ENCODE assay signal across 32 cellular contexts in genomic region chr17:41555105-41555887, GRCh38. TPM values are rescaled to one million over a fixed set of nuclear protein-coding genes. Genes with fewer than 3 reads are reported as not detected.
DNase-seq lines count a peak whose midpoint lies in the region; ATAC-seq, FAIRE-seq and TF ChIP-seq lines count a peak whose summit lies in the region.
"Had no signal": no experiment of that assay in that cellular context is flagged by ENCODE, and none has a peak within 500 bp of the region (broad histone marks: within the 10 kb centered on the region; RNA-seq: fewer than 3 reads in every experiment).

No MANE protein-coding gene starts in this region.

- TF ChIP-seq RAD21 in A549 (conservative IDR thresholded peaks at IDR 0.05 in 1 of 2, IDR thresholded peaks at IDR 0.05 in 1 of 2), result no peak

- H3K36me3 ChIP-seq in HEK293 (ENCODE audit: control insufficient read depth in 2 of 2, insufficient read depth in 1 of 2, low read length in 2 of 2), result no peaks in the 10 kb centered on the region
- H3K36me3 ChIP-seq: left lung, prostate gland, thyroid gland had no signal

- DNase-seq in A549 (ENCODE audit: low read depth in 1 of 2, low spot score in 1 of 2) (no peak), dermis blood vessel endothelial cell (peak; percentile 89), kidney tubule cell (ENCODE audit: low spot score) (peak; percentile 36), substantia nigra (lab: John Stamatoyannopoulos, UW) (no peak), UCSD-AML1 (lab: John Stamatoyannopoulos, UW; ENCODE audit: unreplicated experiment) (no peak)
- DNase-seq: activated CD8-positive, alpha-beta memory T cell treated with anti-CD3 and anti-CD28 coated beads, Interleukin-2, amount 10 ng/mL, durations not matched to agents 7 days and 5 days; activated naive CD4-positive, alpha-beta T cell treated with Interleukin-2 at 50 U/mL for 16 hours; activated T-cell treated with anti-CD3 and anti-CD28 coated beads, Interleukin-2, amount 50 U/mL, for 72 hours; CD8-positive, alpha-beta memory T cell; left lung; naive thymus-derived CD4-positive, alpha-beta T cell; NCI-H1436; NCI-H2081 treated with DMSO at 0.1 percent for 48 hours; NCI-H345; NCI-H82; nucleus accumbens; stimulated activated naive CD8-positive, alpha-beta T cell treated with anti-CD3 and anti-CD28 coated beads, Interleukin-15, Interleukin-2, amounts not matched to agents 100 U/mL and 50 U/mL, for 24 hours; thyroid gland had no signal

- H3K4me3 ChIP-seq in A549 (no peak overlapping the region), HEK293 (ENCODE audit: low read depth, low read length) (no peak overlapping the region)
- H3K4me3 ChIP-seq: left lung, prostate gland, thyroid gland had no signal

- TF ChIP-seq CTCF in A549 (IDR thresholded peaks at IDR 0.05), result no peak
- no peak for TF ChIP-seq CTCF in HEK293 (tag by site-specific recombination; IDR thresholded peaks at IDR 0.05)

- H3K4me2 ChIP-seq in A549, result no peak overlapping the region
- H3K4me2 ChIP-seq: KMS-11 had no signal

- TF ChIP-seq POLR2A in A549 (IDR thresholded peaks at IDR 0.05; ENCODE audit: low read length), result no peak

- H3K9me3 ChIP-seq in A549 (no peaks in the 10 kb centered on the region), HEK293 (ENCODE audit: control insufficient read depth, insufficient read depth, low read depth, low read length) (no peaks in the 10 kb centered on the region)
- H3K9me3 ChIP-seq: left lung, prostate gland, thyroid gland had no signal

- CTCF ChIA-PET in A549 (lab: Yijun Ruan, JAX) (interaction anchor here (1.0 to 15.8 kb wide), 8 partner anchors 11 to 812 kb away, joined by 3 to 533 read pairs (median 24); partner anchors contain the start of gene KRT9), HEK293 (lab: Yijun Ruan, JAX) (interaction anchor here (14.9 to 16.6 kb wide), 2 partner anchors 96 to 110 kb away, joined by 416 to 546 read pairs; no protein-coding TSS in a partner anchor)

- WGBS in A549 (ENCODE audit: missing lambda C conversion rate), result 75% methylated on average over 5 of the region's 5 CpGs

- ATAC-seq in A549 (no peak), HG02938 (IDR thresholded peaks at IDR 0.05; ENCODE audit: unreplicated experiment) (no peak), HG03457 (IDR thresholded peaks at IDR 0.05; ENCODE audit: unreplicated experiment) (no peak)
- ATAC-seq: activated CD8-positive, alpha-beta memory T cell treated with anti-CD3 and anti-CD28 coated beads, Interleukin-2, amount 10 ng/mL, durations not matched to agents 7 days and 5 days; activated T-cell treated with anti-CD3 and anti-CD28 coated beads, Interleukin-2, amount 50 U/mL, for 72 hours; left lung; naive thymus-derived CD4-positive, alpha-beta T cell; Right ventricle myocardium inferior; stimulated activated naive CD8-positive, alpha-beta T cell treated with anti-CD3 and anti-CD28 coated beads, Interleukin-15, Interleukin-2, amounts not matched to agents 100 U/mL and 50 U/mL, for 24 hours had no signal

- H3K27ac ChIP-seq in A549 (no peak overlapping the region), HEK293 (ENCODE audit: extremely low read depth, low read depth, low read length) (no peak overlapping the region), substantia nigra (ENCODE audit: low read depth, low read length, poor library complexity, severe bottlenecking) (no peak overlapping the region)
- H3K27ac ChIP-seq: KMS-11, left lung, prostate gland, thyroid gland had no signal

- H3K4me1 ChIP-seq in A549 (peaks cover 7% of the 10 kb centered on the region), HEK293 (ENCODE audit: control insufficient read depth, insufficient read depth, low read length) (no peaks in the 10 kb centered on the region)
- H3K4me1 ChIP-seq: left lung, prostate gland, thyroid gland had no signal

- POLR2A ChIA-PET in A549 (lab: Yijun Ruan, JAX), result no interaction called here
- POLR2A ChIA-PET in HEK293 (lab: Yijun Ruan, JAX), result no interaction called here

- TF ChIP-seq EP300 in A549 (IDR thresholded peaks at IDR 0.05), result no peak

- FAIRE-seq in A549 (lab: Jason Lieb, UNC), result peak; percentile 72
- FAIRE-seq: A204.1, frontal cortex, G401.6 had no signal

TF ChIP-seq in A549, 52 proteins besides CTCF, POLR2A, EP300 and RAD21:
- TF ChIP-seq GATA3 (IDR thresholded peaks at IDR 0.05; ENCODE audit: borderline replicate concordance), result no peak

TF ChIP-seq in HEK293, 187 proteins besides CTCF, POLR2A, EP300 and RAD21:
- TF ChIP-seq ZNF292 (tag by site-specific recombination; IDR thresholded peaks at IDR 0.05; ENCODE audit: borderline replicate concordance, low read depth) (no peak), TRIM28 (IDR thresholded peaks at IDR 0.05; ENCODE audit: borderline replicate concordance, low read length) (peak; percentile 59; the same call in 1 of the 2 replicates)

RNA-seq across cellular contexts. Expression of gene KRT9, which starts 16.6 kb away (rescaled TPM):
- not detected in 2 replicates for polyA plus RNA-seq in A549 (2011; rRNA removed)
- not detected in 2 replicates for polyA plus RNA-seq in A549 (2012; cell fraction: cytosol; rRNA removed)
- not detected in 2 replicates for polyA plus RNA-seq in A549 (2012; cell fraction: nucleus; rRNA removed)
- polyA plus RNA-seq in A549 (2017; fragmentation: RNase III; extraction: RNeasy Plus Mini Kit Qiagen cat#74134 plus additional on column Dnase treatment), result not detected in 3 replicates
- polyA minus RNA-seq in A549 (2011; rRNA and poly(A)+ RNA removed), result not detected in 2 replicates
- not detected in 2 replicates for total RNA-seq in dermis blood vessel endothelial cell
- total RNA-seq: activated CD8-positive, alpha-beta memory T cell treated with anti-CD3 and anti-CD28 coated beads, Interleukin-2, amount 10 ng/mL, durations not matched to agents 7 days and 5 days; activated T-cell treated with anti-CD3 and anti-CD28 coated beads, Interleukin-2, amount 50 U/mL, for 72 hours; CD8-positive, alpha-beta memory T cell; cerebellum; epithelial cell of proximal tubule; frontal cortex; H4; left lung; naive thymus-derived CD4-positive, alpha-beta T cell; prostate gland; Right ventricle myocardium inferior; thyroid gland; WTC11 had no signal
- polyA plus RNA-seq: adipose tissue; CD8-positive, alpha-beta memory T cell; naive thymus-derived CD4-positive, alpha-beta T cell had no signal

RNA-seq across cellular contexts. Expression of gene KRT19, which starts 27.2 kb away (rescaled TPM):
- polyA plus RNA-seq in A549 (2011; rRNA removed) (23.8 and 26.2 TPM in 2 replicates), A549 (2017; fragmentation: RNase III; extraction: RNeasy Plus Mini Kit Qiagen cat#74134 plus additional on column Dnase treatment) (27.8 to 31.2 TPM (median 29.9 TPM) in 3 replicates)
- 36.8 and 37.2 TPM in 2 replicates for polyA plus RNA-seq in A549 (2012; cell fraction: cytosol; rRNA removed)
- polyA plus RNA-seq in A549 (2012; cell fraction: nucleus; rRNA removed), result 83.7 and 109 TPM in 2 replicates
- polyA minus RNA-seq in A549 (2011; rRNA and poly(A)+ RNA removed), result 22.9 and 27.2 TPM in 2 replicates
- 10.7 and 10.9 TPM in 2 replicates for total RNA-seq in dermis blood vessel endothelial cell
- total RNA-seq: activated CD8-positive, alpha-beta memory T cell treated with anti-CD3 and anti-CD28 coated beads, Interleukin-2, amount 10 ng/mL, durations not matched to agents 7 days and 5 days; activated T-cell treated with anti-CD3 and anti-CD28 coated beads, Interleukin-2, amount 50 U/mL, for 72 hours; CD8-positive, alpha-beta memory T cell; naive thymus-derived CD4-positive, alpha-beta T cell had no signal
- polyA plus RNA-seq: CD8-positive, alpha-beta memory T cell; naive thymus-derived CD4-positive, alpha-beta T cell had no signal

RNA-seq across cellular contexts. Expression of gene KRT14, which starts 31.4 kb away (rescaled TPM):
- polyA plus RNA-seq in A549 (2011; rRNA removed) (0.04 TPM in 1 of 2 replicates, not detected in the other), A549 (2017; fragmentation: RNase III; extraction: RNeasy Plus Mini Kit Qiagen cat#74134 plus additional on column Dnase treatment) (0.07 to 0.10 TPM (median 0.09 TPM) in 3 replicates)
- 0.05 and 0.08 TPM in 2 replicates for polyA plus RNA-seq in A549 (2012; cell fraction: cytosol; rRNA removed)
- 0.17 and 0.31 TPM in 2 replicates for polyA plus RNA-seq in A549 (2012; cell fraction: nucleus; rRNA removed)
- polyA minus RNA-seq in A549 (2011; rRNA and poly(A)+ RNA removed), result 0.21 TPM in 1 of 2 replicates, not detected in the other
- total RNA-seq in dermis blood vessel endothelial cell, result 0.05 and 0.85 TPM in 2 replicates
- total RNA-seq: activated CD8-positive, alpha-beta memory T cell treated with anti-CD3 and anti-CD28 coated beads, Interleukin-2, amount 10 ng/mL, durations not matched to agents 7 days and 5 days; activated T-cell treated with anti-CD3 and anti-CD28 coated beads, Interleukin-2, amount 50 U/mL, for 72 hours; CD8-positive, alpha-beta memory T cell; cerebellum; epithelial cell of proximal tubule; frontal cortex; H4; naive thymus-derived CD4-positive, alpha-beta T cell; Right ventricle myocardium inferior; WTC11 had no signal
- polyA plus RNA-seq: CD8-positive, alpha-beta memory T cell; naive thymus-derived CD4-positive, alpha-beta T cell had no signal

RNA-seq across cellular contexts. Expression of gene KRT15, which starts 36.6 kb away (rescaled TPM):
- polyA plus RNA-seq in A549 (2011; rRNA removed) (2.1 and 2.6 TPM in 2 replicates), A549 (2017; fragmentation: RNase III; extraction: RNeasy Plus Mini Kit Qiagen cat#74134 plus additional on column Dnase treatment) (0.54 to 1.4 TPM (median 0.62 TPM) in 3 replicates)
- 2.3 and 3.1 TPM in 2 replicates for polyA plus RNA-seq in A549 (2012; cell fraction: cytosol; rRNA removed)
- 3.9 and 4.0 TPM in 2 replicates for polyA plus RNA-seq in A549 (2012; cell fraction: nucleus; rRNA removed)
- polyA minus RNA-seq in A549 (2011; rRNA and poly(A)+ RNA removed), result 0.15 and 0.74 TPM in 2 replicates
- total RNA-seq in dermis blood vessel endothelial cell, result 0.51 TPM in 2 replicates
- total RNA-seq: activated CD8-positive, alpha-beta memory T cell treated with anti-CD3 and anti-CD28 coated beads, Interleukin-2, amount 10 ng/mL, durations not matched to agents 7 days and 5 days; activated T-cell treated with anti-CD3 and anti-CD28 coated beads, Interleukin-2, amount 50 U/mL, for 72 hours; CD8-positive, alpha-beta memory T cell; cerebellum; frontal cortex; naive thymus-derived CD4-positive, alpha-beta T cell; Right ventricle myocardium inferior had no signal
- polyA plus RNA-seq: CD8-positive, alpha-beta memory T cell; naive thymus-derived CD4-positive, alpha-beta T cell had no signal

RNA-seq across cellular contexts. Expression of gene KRT13, which starts 49.9 kb away (rescaled TPM):
- polyA plus RNA-seq in A549 (2011; rRNA removed) (0.06 and 0.08 TPM in 2 replicates), A549 (2017; fragmentation: RNase III; extraction: RNeasy Plus Mini Kit Qiagen cat#74134 plus additional on column Dnase treatment) (not detected in 3 replicates)
- 0.03 and 0.05 TPM in 2 replicates for polyA plus RNA-seq in A549 (2012; cell fraction: cytosol; rRNA removed)
- 0.17 TPM in 1 of 2 replicates, not detected in the other for polyA plus RNA-seq in A549 (2012; cell fraction: nucleus; rRNA removed)
- polyA minus RNA-seq in A549 (2011; rRNA and poly(A)+ RNA removed), result not detected in 2 replicates
- total RNA-seq in dermis blood vessel endothelial cell, result not detected in 2 replicates
- total RNA-seq: activated CD8-positive, alpha-beta memory T cell treated with anti-CD3 and anti-CD28 coated beads, Interleukin-2, amount 10 ng/mL, durations not matched to agents 7 days and 5 days; activated T-cell treated with anti-CD3 and anti-CD28 coated beads, Interleukin-2, amount 50 U/mL, for 72 hours; CD8-positive, alpha-beta memory T cell; frontal cortex; H4; naive thymus-derived CD4-positive, alpha-beta T cell; Right ventricle myocardium inferior; WTC11 had no signal
- polyA plus RNA-seq: CD8-positive, alpha-beta memory T cell; naive thymus-derived CD4-positive, alpha-beta T cell had no signal

Comparison
In these comparisons a context has a peak if more than half of its experiments do, and no peak if none do; other contexts are left out.
1. DNase-seq: peak in dermis blood vessel endothelial cell (single experiment) and kidney tubule cell (single experiment); none in A549 (0 of 2), substantia nigra (0 of 49) and UCSD-AML1 (single experiment).